8 cellular contexts compared by ENCODE assay signal in the genomic region with DNA sequence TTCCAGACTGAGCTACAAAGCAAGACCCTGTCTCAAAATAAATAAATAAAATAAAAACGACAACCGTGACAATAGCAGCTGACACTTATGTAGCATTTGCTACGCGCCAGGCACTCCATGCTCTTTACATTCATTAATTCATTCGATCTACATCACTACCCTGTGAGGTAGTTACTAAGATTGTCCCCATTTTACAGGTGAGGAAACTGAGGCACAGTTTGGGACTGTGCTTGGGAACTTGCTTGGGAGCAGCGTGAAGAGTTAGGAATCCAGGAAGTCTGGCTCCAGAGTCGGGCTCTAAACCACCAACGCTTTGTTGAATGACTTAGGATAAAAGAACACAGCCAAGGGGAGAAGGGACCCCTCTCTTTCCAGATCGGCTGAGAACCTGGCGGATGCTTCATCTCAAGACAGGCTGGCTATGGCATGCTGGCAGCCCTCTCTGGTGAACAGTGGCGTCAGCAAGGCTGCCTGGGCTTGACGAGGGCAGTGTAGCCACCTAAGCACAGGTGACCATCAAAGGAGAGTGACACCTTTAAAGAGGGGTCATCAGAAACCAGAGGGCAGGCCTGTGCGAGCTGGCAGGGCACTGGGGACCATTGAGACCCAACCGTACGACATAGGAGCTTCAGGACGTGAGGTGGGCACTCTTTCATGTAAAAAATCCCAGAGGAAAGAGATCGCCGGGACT. TPM values are rescaled to one million over a fixed set of nuclear protein-coding genes. Genes with fewer than 3 reads are reported as not detected.
DNase-seq lines count a peak whose midpoint lies in the region; ATAC-seq and TF ChIP-seq lines count a peak whose summit lies in the region.

No MANE protein-coding gene starts in this region.

- peak; percentile 6 for ATAC-seq in HG03196 (IDR thresholded peaks at IDR 0.05; ENCODE audit: unreplicated experiment)
- no peak for ATAC-seq in GM18505 (IDR thresholded peaks at IDR 0.05; ENCODE audit: unreplicated experiment)

- H3K23ac ChIP-seq in mesenchymal stem cell (ENCODE audit: low read length in 2 of 2), result no peak overlapping the region

- peak overlapping the region; percentile 99 for H2BK5ac ChIP-seq in mesenchymal stem cell (ENCODE audit: low read depth, low read length, poor library complexity, severe bottlenecking)

- H3K27ac ChIP-seq in BLaER1, result peak overlapping the region; percentile 100
- H3K27ac ChIP-seq in mesenchymal stem cell (ENCODE audit: low read length, poor library complexity, severe bottlenecking), result peak overlapping the region; percentile 18

- H3K4me1 Mint-ChIP-seq in MCF 10A (ENCODE audit: insufficient read depth, unreplicated experiment), result peaks cover 17% of the 10 kb centered on the region

- POLR2A ChIA-PET in MCF 10A (lab: Yijun Ruan, JAX), result interaction anchor here (0.5 to 1.7 kb wide), 7 partner anchors 10 to 701 kb away, joined by 3 to 10 read pairs (median 4); partner anchors contain the start of genes SMIM24 and SMIM44

- H3K9me3 Mint-ChIP-seq in MCF 10A (ENCODE audit: unreplicated experiment), result no peaks in the 10 kb centered on the region

- no peaks in the 10 kb centered on the region for H3K27me3 Mint-ChIP-seq in MCF 10A (ENCODE audit: insufficient read depth, unreplicated experiment)

- peak overlapping the region; percentile 100 for H4K8ac ChIP-seq in mesenchymal stem cell (ENCODE audit: low read length)

- peaks cover 15% of the 10 kb centered on the region for H4K20me1 ChIP-seq in BLaER1

- no peak for TF ChIP-seq CTCF in MCF 10A (IDR thresholded peaks at IDR 0.05; ENCODE audit: unreplicated experiment)

- no peak for TF ChIP-seq POLR2A in GM18505 (IDR thresholded peaks at IDR 0.05; ENCODE audit: borderline replicate concordance, extremely low read depth, insufficient read depth, insufficient read length)

- 30% methylated on average over 18 of the region's 18 CpGs for WGBS in mesenchymal stem cell

- peak overlapping the region; percentile 72 to 87 for H3K4ac ChIP-seq in mesenchymal stem cell (ENCODE audit: low read depth in 1 of 2, low read length in 2 of 2)

- DNase-seq in MCF 10A (ENCODE audit: unreplicated experiment) (no peak), mesenchymal stem cell (no peak), epidermal melanocyte (ENCODE audit: insufficient read length, low spot score) (no peak), inferior parietal cortex (ENCODE audit: extremely low spot score) (no peak), SIG-M5 (lab: John Stamatoyannopoulos, UW) (no peak)

- peaks cover 23% of the 10 kb centered on the region for H3K4me1 ChIP-seq in BLaER1
- H3K4me1 ChIP-seq in mesenchymal stem cell (ENCODE audit: control insufficient read depth, insufficient read depth, low read depth, low read length), result peaks cover 13% of the 10 kb centered on the region

- peak overlapping the region; percentile 87 for H2BK120ac ChIP-seq in mesenchymal stem cell (ENCODE audit: low read depth, low read length)

- peak overlapping the region; percentile 98 for H3K4me3 ChIP-seq in BLaER1
- peak overlapping the region; percentile 91 to 99 for H3K4me3 ChIP-seq in mesenchymal stem cell (ENCODE audit: insufficient read depth in 1 of 2, low read depth in 1 of 2, low read length in 2 of 2)

- H3K18ac ChIP-seq in mesenchymal stem cell (ENCODE audit: low read depth in 1 of 2, low read length in 2 of 2), result peak overlapping the region in 1 of 2 experiments; percentile 44

- H3K27ac Mint-ChIP-seq in MCF 10A (ENCODE audit: low read depth, unreplicated experiment), result peak overlapping the region; percentile 99

- H2AFZ ChIP-seq in mesenchymal stem cell (ENCODE audit: low read depth, low read length), result no peak overlapping the region

- H3K27me3 ChIP-seq in BLaER1 (no peaks in the 10 kb centered on the region), mesenchymal stem cell (ENCODE audit: control insufficient read depth in 1 of 2, insufficient read depth in 1 of 2, low read length in 2 of 2) (no peaks in the 10 kb centered on the region)

- CTCF ChIA-PET in MCF 10A (lab: Yijun Ruan, JAX), result interaction anchor here (0.6 to 2.1 kb wide), 2 partner anchors 27 kb away, joined by 3 to 8 read pairs; no protein-coding TSS in a partner anchor

- H3K36me3 ChIP-seq in BLaER1, result peaks cover 34% of the 10 kb centered on the region
- H3K36me3 ChIP-seq in mesenchymal stem cell (ENCODE audit: control insufficient read depth in 1 of 2, insufficient read depth in 2 of 2, low read depth in 1 of 2, low read length in 2 of 2), result peaks cover 24 to 25% of the 10 kb centered on the region in 2 experiments

- no peak overlapping the region for H2BK12ac ChIP-seq in mesenchymal stem cell (ENCODE audit: low read length in 2 of 2)

- H3K9ac ChIP-seq in BLaER1 (peak overlapping the region; percentile 100), mesenchymal stem cell (ENCODE audit: low read length) (peak overlapping the region; percentile 97)

- BruUV-seq in MCF 10A (replicated peaks; lab: Mats Ljungman, UMichigan), result TSS peak; percentile 62

- H3K4me2 ChIP-seq in BLaER1 (peak overlapping the region; percentile 95), mesenchymal stem cell (ENCODE audit: low read length, poor library complexity, severe bottlenecking) (peak overlapping the region; percentile 84)

- no peak overlapping the region for H2AK5ac ChIP-seq in mesenchymal stem cell (ENCODE audit: low read length, severe bottlenecking)

- peaks cover 26% of the 10 kb centered on the region for H3K36me3 Mint-ChIP-seq in MCF 10A (ENCODE audit: insufficient read depth, unreplicated experiment)

- H4K91ac ChIP-seq in mesenchymal stem cell (ENCODE audit: low read length), result peak overlapping the region; percentile 100

- no peak overlapping the region for H2BK15ac ChIP-seq in mesenchymal stem cell (ENCODE audit: low read depth, poor library complexity, severe bottlenecking)

- intact Hi-C loops in MCF 10A (cut with micrococcal nuclease), result no loop called here

- no peak overlapping the region for H3K14ac ChIP-seq in mesenchymal stem cell (ENCODE audit: low read length in 2 of 2)

- H3K9me3 ChIP-seq in BLaER1, result no peaks in the 10 kb centered on the region
- no peaks in the 10 kb centered on the region for H3K9me3 ChIP-seq in mesenchymal stem cell (ENCODE audit: control insufficient read depth, low read length)

- H3K4me3 Mint-ChIP-seq in MCF 10A (ENCODE audit: unreplicated experiment), result peak overlapping the region; percentile 97

- H3K79me1 ChIP-seq in mesenchymal stem cell (replicated peaks; ENCODE audit: low read length, poor library complexity, severe bottlenecking), result peaks cover 10% of the 10 kb centered on the region

RNA-seq across cellular contexts. Expression of gene DOHH, which starts 0.6 kb away (rescaled TPM):
- total RNA-seq in MCF 10A (2022), result 14.9 and 16.3 TPM in 2 replicates
- polyA plus RNA-seq in mesenchymal stem cell (2013, experiment 1 of 2), result 4.2 TPM
- 3.8 TPM for polyA plus RNA-seq in mesenchymal stem cell (2013, experiment 2 of 2)

RNA-seq across cellular contexts. Expression of gene FZR1, which starts 6.2 kb away (rescaled TPM):
- 46.4 and 48.9 TPM in 2 replicates for total RNA-seq in MCF 10A (2022)
- 30.7 TPM for polyA plus RNA-seq in mesenchymal stem cell (2013, experiment 1 of 2)
- 28.8 TPM for polyA plus RNA-seq in mesenchymal stem cell (2013, experiment 2 of 2)

RNA-seq across cellular contexts. Expression of gene SMIM44, which starts 16.6 kb away (rescaled TPM):
- not detected in 2 replicates for total RNA-seq in MCF 10A (2022)
- polyA plus RNA-seq in mesenchymal stem cell (2013, experiment 1 of 2), result not detected
- not detected for polyA plus RNA-seq in mesenchymal stem cell (2013, experiment 2 of 2)

RNA-seq across cellular contexts. Expression of gene SMIM24, which starts 19.6 kb away (rescaled TPM):
- total RNA-seq in MCF 10A (2022), result not detected in 2 replicates
- 0.18 TPM for polyA plus RNA-seq in mesenchymal stem cell (2013, experiment 1 of 2)
- not detected for polyA plus RNA-seq in mesenchymal stem cell (2013, experiment 2 of 2)

RNA-seq across cellular contexts. Expression of gene TEKTIP1, which starts 39.1 kb away (rescaled TPM):
- 0.49 and 1.0 TPM in 2 replicates for total RNA-seq in MCF 10A (2022)
- polyA plus RNA-seq in mesenchymal stem cell (2013, experiment 1 of 2), result not detected
- polyA plus RNA-seq in mesenchymal stem cell (2013, experiment 2 of 2), result not detected
